8 cellular contexts compared by ENCODE assay signal in genomic region chr1:153566414-153567371, GRCh38. TPM values are rescaled to one million over a fixed set of nuclear protein-coding genes. Genes with fewer than 3 reads are reported as not detected.
DNase-seq lines count a peak whose midpoint lies in the region; ATAC-seq and TF ChIP-seq lines count a peak whose summit lies in the region.

No MANE protein-coding gene starts in this region.

- H3K79me2 ChIP-seq in smooth muscle cell (ENCODE audit: low read depth): no peaks in the 10 kb centered on the region

- no peaks in the 10 kb centered on the region for H4K20me1 ChIP-seq in smooth muscle cell (ENCODE audit: low read depth)

- H3K4me2 ChIP-seq in smooth muscle cell: peak overlapping the region; percentile 75

- peaks cover 8% of the 10 kb centered on the region for H3F3A ChIP-seq in smooth muscle cell (ENCODE audit: low read depth)

- no peaks in the 10 kb centered on the region for H3K36me3 ChIP-seq in WERI-Rb-1
- H3K36me3 ChIP-seq in brain microvascular endothelial cell (replicated peaks): no peaks in the 10 kb centered on the region
- H3K36me3 ChIP-seq in smooth muscle cell (ENCODE audit: low read depth): no peaks in the 10 kb centered on the region

- H3K4me3 ChIP-seq in WERI-Rb-1 (ENCODE audit: low read depth, low read length) (no peak overlapping the region), brain microvascular endothelial cell (ENCODE audit: low read depth, low read length) (no peak overlapping the region), smooth muscle cell (no peak overlapping the region)

- in situ Hi-C loops in brain microvascular endothelial cell (cut with HindIII; ENCODE audit: low pct_ligation_motif_present, low sequenced_read_pairs): no loop called here

- H3K9me3 ChIP-seq in WERI-Rb-1 (ENCODE audit: severe bottlenecking) (no peaks in the 10 kb centered on the region), smooth muscle cell (replicated peaks; ENCODE audit: low read depth) (no peaks in the 10 kb centered on the region)

- ATAC-seq in HG02588 (IDR thresholded peaks at IDR 0.05; ENCODE audit: unreplicated experiment): no peak

- H3K27me3 ChIP-seq in WERI-Rb-1 (ENCODE audit: insufficient read depth, low read depth, severe bottlenecking) (no peaks in the 10 kb centered on the region), brain microvascular endothelial cell (replicated peaks) (no peaks in the 10 kb centered on the region), smooth muscle cell (ENCODE audit: low read depth) (no peaks in the 10 kb centered on the region)

- TF ChIP-seq CTCF in WERI-Rb-1 (IDR thresholded peaks at IDR 0.05; ENCODE audit: low read depth, low read length) (no peak), brain microvascular endothelial cell (IDR thresholded peaks at IDR 0.05; ENCODE audit: low read depth, low read length, missing control alignments) (no peak), smooth muscle cell (IDR thresholded peaks at IDR 0.05; ENCODE audit: borderline replicate concordance, insufficient read depth, poor library complexity, severe bottlenecking) (no peak)

- 26% methylated on average over 16 of the region's 16 CpGs for WGBS in smooth muscle cell (ENCODE audit: low lambda C conversion rate)

- H3K4me1 ChIP-seq in smooth muscle cell (ENCODE audit: low read depth): peaks cover 34% of the 10 kb centered on the region

- DNase-seq in NCI-H146 (lab: John Stamatoyannopoulos, UW) (peak; percentile 72), NCI-H146 treated with DMSO at 0.1 percent for 48 hours (lab: John Stamatoyannopoulos, UW; ENCODE audit: unreplicated experiment) (no peak), NCI-H1694 treated with DMSO at 0.1 percent for 48 hours (lab: John Stamatoyannopoulos, UW) (peak; percentile 98), WERI-Rb-1 (peak; percentile 100), brain microvascular endothelial cell (peak; percentile 98), iPS-NIHi11 (ENCODE audit: low spot score) (peak; percentile 86), smooth muscle cell (lab: John Stamatoyannopoulos, UW; ENCODE audit: unreplicated experiment) (peak; percentile 82)

- H2AFZ ChIP-seq in smooth muscle cell (ENCODE audit: low read depth): no peak overlapping the region

- peak overlapping the region; percentile 98 for H3K9ac ChIP-seq in smooth muscle cell (ENCODE audit: low read depth)

- H3K27ac ChIP-seq in WERI-Rb-1 (peak overlapping the region; percentile 94), brain microvascular endothelial cell (peak overlapping the region; percentile 97), smooth muscle cell (ENCODE audit: low read depth) (peak overlapping the region; percentile 100)

RNA-seq across cellular contexts. Expression of gene S100A2, which starts 1.0 kb away (rescaled TPM):
- 2.3 and 7.3 TPM in 2 replicates for total RNA-seq in smooth muscle cell
- polyA plus RNA-seq in smooth muscle cell: 16.6 and 20.4 TPM in 2 replicates

RNA-seq across cellular contexts. Expression of gene S100A3, which starts 17.6 kb away (rescaled TPM):
- total RNA-seq in smooth muscle cell: 11.2 and 13.9 TPM in 2 replicates
- polyA plus RNA-seq in smooth muscle cell: 18.0 and 19.8 TPM in 2 replicates

RNA-seq across cellular contexts. Expression of gene S100A4, which starts 21.1 kb away (rescaled TPM):
- 1,139 and 1,222 TPM in 2 replicates for total RNA-seq in smooth muscle cell
- polyA plus RNA-seq in smooth muscle cell: 1,491 and 1,802 TPM in 2 replicates

RNA-seq across cellular contexts. Expression of gene S100A5, which starts 26.0 kb away (rescaled TPM):
- total RNA-seq in smooth muscle cell: 1.6 and 5.7 TPM in 2 replicates
- 4.8 and 6.2 TPM in 2 replicates for polyA plus RNA-seq in smooth muscle cell

RNA-seq across cellular contexts. Expression of gene S100A6, which starts 30.9 kb away (rescaled TPM):
- total RNA-seq in smooth muscle cell: 410 and 499 TPM in 2 replicates
- 1,358 and 1,471 TPM in 2 replicates for polyA plus RNA-seq in smooth muscle cell
